Comparison of ENCODE assay signal across 1 cellular context in the genomic region with DNA sequence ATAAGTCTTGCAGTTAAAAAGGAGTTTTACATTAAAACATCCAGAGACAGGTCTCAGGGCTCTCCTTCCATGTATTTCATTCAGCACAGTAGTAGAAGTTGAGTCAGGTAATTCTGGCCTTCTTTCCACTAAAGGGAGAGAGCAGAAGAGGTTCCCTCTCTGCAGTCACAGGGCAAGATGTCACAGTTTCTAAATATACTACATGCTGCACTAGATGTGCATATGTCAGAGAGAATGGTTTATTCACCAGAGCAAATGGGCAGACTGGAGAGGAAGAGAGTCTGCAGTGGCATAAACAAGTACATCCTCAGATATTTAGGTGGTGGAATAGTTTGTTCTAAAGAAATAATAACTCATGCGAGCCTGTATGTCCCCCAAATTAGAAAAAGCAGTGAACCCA.
TF ChIP-seq lines count a peak whose summit lies in the region.

No MANE protein-coding gene starts in this region.

TF ChIP-seq in SK-N-SH treated with all-trans-retinoic acid at 6 μM for 48 hours, 23 proteins besides CTCF, POLR2A, EP300 and RAD21 (continued from another document):
- TF ChIP-seq ZC3H10 (CRISPR knock-in tag; IDR thresholded peaks at IDR 0.05) = no peak
- TF ChIP-seq, protein P1, sequence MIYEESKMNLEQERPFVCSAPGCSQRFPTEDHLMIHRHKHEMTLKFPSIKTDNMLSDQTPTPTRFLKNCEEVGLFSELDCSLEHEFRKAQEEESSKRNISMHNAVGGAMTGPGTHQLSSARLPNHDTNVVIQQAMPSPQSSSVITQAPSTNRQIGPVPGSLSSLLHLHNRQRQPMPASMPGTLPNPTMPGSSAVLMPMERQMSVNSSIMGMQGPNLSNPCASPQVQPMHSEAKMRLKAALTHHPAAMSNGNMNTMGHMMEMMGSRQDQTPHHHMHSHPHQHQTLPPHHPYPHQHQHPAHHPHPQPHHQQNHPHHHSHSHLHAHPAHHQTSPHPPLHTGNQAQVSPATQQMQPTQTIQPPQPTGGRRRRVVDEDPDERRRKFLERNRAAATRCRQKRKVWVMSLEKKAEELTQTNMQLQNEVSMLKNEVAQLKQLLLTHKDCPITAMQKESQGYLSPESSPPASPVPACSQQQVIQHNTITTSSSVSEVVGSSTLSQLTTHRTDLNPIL (CRISPR knock-in tag; IDR thresholded peaks at IDR 0.05; ENCODE audit: low read depth) = no peak
- no peak for TF ChIP-seq ISL1 (CRISPR knock-in tag; IDR thresholded peaks at IDR 0.05)
- TF ChIP-seq TOX (CRISPR knock-in tag; IDR thresholded peaks at IDR 0.05; ENCODE audit: borderline replicate concordance) = no peak
- TF ChIP-seq, protein P2, sequence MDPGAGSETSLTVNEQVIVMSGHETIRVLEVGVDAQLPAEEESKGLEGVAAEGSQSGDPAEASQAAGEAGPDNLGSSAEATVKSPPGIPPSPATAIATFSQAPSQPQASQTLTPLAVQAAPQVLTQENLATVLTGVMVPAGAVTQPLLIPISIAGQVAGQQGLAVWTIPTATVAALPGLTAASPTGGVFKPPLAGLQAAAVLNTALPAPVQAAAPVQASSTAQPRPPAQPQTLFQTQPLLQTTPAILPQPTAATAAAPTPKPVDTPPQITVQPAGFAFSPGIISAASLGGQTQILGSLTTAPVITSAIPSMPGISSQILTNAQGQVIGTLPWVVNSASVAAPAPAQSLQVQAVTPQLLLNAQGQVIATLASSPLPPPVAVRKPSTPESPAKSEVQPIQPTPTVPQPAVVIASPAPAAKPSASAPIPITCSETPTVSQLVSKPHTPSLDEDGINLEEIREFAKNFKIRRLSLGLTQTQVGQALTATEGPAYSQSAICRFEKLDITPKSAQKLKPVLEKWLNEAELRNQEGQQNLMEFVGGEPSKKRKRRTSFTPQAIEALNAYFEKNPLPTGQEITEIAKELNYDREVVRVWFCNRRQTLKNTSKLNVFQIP (CRISPR knock-in tag; IDR thresholded peaks at IDR 0.05; ENCODE audit: borderline replicate concordance, low read depth) = no peak
- no peak for TF ChIP-seq ZNF8 (CRISPR knock-in tag; IDR thresholded peaks at IDR 0.05)
- TF ChIP-seq, protein P3, sequence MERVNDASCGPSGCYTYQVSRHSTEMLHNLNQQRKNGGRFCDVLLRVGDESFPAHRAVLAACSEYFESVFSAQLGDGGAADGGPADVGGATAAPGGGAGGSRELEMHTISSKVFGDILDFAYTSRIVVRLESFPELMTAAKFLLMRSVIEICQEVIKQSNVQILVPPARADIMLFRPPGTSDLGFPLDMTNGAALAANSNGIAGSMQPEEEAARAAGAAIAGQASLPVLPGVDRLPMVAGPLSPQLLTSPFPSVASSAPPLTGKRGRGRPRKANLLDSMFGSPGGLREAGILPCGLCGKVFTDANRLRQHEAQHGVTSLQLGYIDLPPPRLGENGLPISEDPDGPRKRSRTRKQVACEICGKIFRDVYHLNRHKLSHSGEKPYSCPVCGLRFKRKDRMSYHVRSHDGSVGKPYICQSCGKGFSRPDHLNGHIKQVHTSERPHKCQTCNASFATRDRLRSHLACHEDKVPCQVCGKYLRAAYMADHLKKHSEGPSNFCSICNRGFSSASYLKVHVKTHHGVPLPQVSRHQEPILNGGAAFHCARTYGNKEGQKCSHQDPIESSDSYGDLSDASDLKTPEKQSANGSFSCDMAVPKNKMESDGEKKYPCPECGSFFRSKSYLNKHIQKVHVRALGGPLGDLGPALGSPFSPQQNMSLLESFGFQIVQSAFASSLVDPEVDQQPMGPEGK (CRISPR knock-in tag; IDR thresholded peaks at IDR 0.05; ENCODE audit: borderline replicate concordance) = no peak
- TF ChIP-seq, protein P4, sequence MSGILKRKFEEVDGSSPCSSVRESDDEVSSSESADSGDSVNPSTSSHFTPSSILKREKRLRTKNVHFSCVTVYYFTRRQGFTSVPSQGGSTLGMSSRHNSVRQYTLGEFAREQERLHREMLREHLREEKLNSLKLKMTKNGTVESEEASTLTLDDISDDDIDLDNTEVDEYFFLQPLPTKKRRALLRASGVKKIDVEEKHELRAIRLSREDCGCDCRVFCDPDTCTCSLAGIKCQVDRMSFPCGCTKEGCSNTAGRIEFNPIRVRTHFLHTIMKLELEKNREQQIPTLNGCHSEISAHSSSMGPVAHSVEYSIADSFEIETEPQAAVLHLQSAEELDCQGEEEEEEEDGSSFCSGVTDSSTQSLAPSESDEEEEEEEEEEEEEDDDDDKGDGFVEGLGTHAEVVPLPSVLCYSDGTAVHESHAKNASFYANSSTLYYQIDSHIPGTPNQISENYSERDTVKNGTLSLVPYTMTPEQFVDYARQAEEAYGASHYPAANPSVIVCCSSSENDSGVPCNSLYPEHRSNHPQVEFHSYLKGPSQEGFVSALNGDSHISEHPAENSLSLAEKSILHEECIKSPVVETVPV (CRISPR knock-in tag; IDR thresholded peaks at IDR 0.05) = no peak
- no peak for TF ChIP-seq ESRRG (CRISPR knock-in tag; IDR thresholded peaks at IDR 0.05)
- TF ChIP-seq ZFP3 (CRISPR knock-in tag; IDR thresholded peaks at IDR 0.05) = no peak
- no peak for TF ChIP-seq TCF4 (CRISPR knock-in tag; IDR thresholded peaks at IDR 0.05; ENCODE audit: borderline replicate concordance)
- no peak for TF ChIP-seq ZNF565 (CRISPR knock-in tag; conservative IDR thresholded peaks at IDR 0.05; ENCODE audit: low read depth)
TF ChIP-seq in SK-N-SH treated with all-trans-retinoic acid at 6 μM for 48 hours: peak in this region for 0.
